Comparison of ENCODE assay signal across 29 cellular contexts in the genomic region with DNA sequence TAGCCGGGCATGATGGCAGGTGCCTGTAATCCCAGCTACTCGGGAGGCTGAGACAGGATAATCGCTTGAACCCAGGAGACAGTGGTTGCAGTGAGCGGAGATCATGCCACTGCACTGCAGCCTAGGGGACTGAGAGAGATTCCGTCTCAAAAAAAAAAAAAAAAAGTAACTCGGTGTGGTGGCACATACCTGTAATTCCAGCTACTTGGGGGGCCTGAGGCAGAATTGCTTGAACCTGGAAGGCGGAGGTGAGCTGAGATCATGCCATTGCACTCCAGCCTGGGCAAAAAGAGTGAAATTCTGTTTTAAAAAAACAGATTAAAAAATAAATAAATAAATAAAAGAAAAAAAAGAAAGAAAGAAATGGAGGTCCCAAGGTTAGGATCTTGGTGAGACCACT.
"Had no signal": no experiment of that assay in that cellular context is flagged by ENCODE, and none has a peak within 500 bp of the region (broad histone marks: within the 10 kb centered on the region; RNA-seq: fewer than 3 reads in every experiment).

No MANE protein-coding gene starts in this region.

- ATAC-seq: activated CD8-positive, alpha-beta T cell treated with anti-CD3 and anti-CD28 coated beads for 36 hours; activated naive CD8-positive, alpha-beta T cell treated with anti-CD3 and anti-CD28 coated beads, Interleukin-2, amount 50 U/mL, for 24 hours; T-helper 17 cell had no signal

- H3K4me3 Mint-ChIP-seq: activated CD4-positive, alpha-beta T cell treated with anti-CD3 and anti-CD28 coated beads, Interleukin-2, amount 10 ng/mL, durations not matched to agents 24 days and 14 days; activated CD8-positive, alpha-beta T cell treated with anti-CD3 and anti-CD28 coated beads for 36 hours; activated naive CD4-positive, alpha-beta T cell treated with anti-CD3 and anti-CD28 coated beads, Interleukin-2, amount 10 ng/mL, durations not matched to agents 7 days and 5 days; activated naive CD8-positive, alpha-beta T cell; activated naive CD8-positive, alpha-beta T cell treated with anti-CD3 and anti-CD28 coated beads, Interleukin-2, amount 50 U/mL, for 24 hours; activated T-cell treated with anti-CD3 and anti-CD28 coated beads, Interleukin-2, amount 50 U/mL, for 24 hours; T-helper 17 cell had no signal

- H3K27ac ChIP-seq: brain microvascular endothelial cell, KMS-11, SJSA1, WERI-Rb-1 had no signal

- H3K9me3 ChIP-seq: SJSA1, SK-N-SH had no signal

- H3K9me3 Mint-ChIP-seq: activated CD4-positive, alpha-beta T cell treated with anti-CD3 and anti-CD28 coated beads, Interleukin-2, amount 10 ng/mL, durations not matched to agents 24 days and 14 days; activated CD8-positive, alpha-beta T cell treated with anti-CD3 and anti-CD28 coated beads for 36 hours; activated naive CD4-positive, alpha-beta T cell treated with anti-CD3 and anti-CD28 coated beads, Interleukin-2, amount 10 ng/mL, durations not matched to agents 7 days and 5 days; activated naive CD8-positive, alpha-beta T cell treated with anti-CD3 and anti-CD28 coated beads, Interleukin-2, amount 50 U/mL, for 24 hours; activated T-cell treated with anti-CD3 and anti-CD28 coated beads, Interleukin-2, amount 50 U/mL, for 24 hours; activated T-helper 2 cell treated with anti-CD3 and anti-CD28 coated beads, Interferon-gamma antibody, Interleukin-2, Interleukin-4, amounts not matched to agents 10 μg/mL and 5 μg/mL and 100 μg/mL, durations not matched to agents 14 hours and 24 hours and 36 hours had no signal

- H3K36me3 ChIP-seq: brain microvascular endothelial cell, SJSA1, WERI-Rb-1 had no signal

- H3K27ac Mint-ChIP-seq: activated CD4-positive, alpha-beta T cell treated with anti-CD3 and anti-CD28 coated beads, Interleukin-2, amount 10 ng/mL, durations not matched to agents 24 days and 14 days; activated CD8-positive, alpha-beta T cell treated with anti-CD3 and anti-CD28 coated beads for 36 hours; activated naive CD4-positive, alpha-beta T cell treated with anti-CD3 and anti-CD28 coated beads, Interleukin-2, amount 10 ng/mL, durations not matched to agents 7 days and 5 days; activated naive CD8-positive, alpha-beta T cell; activated naive CD8-positive, alpha-beta T cell treated with anti-CD3 and anti-CD28 coated beads, Interleukin-2, amount 50 U/mL, for 24 hours; activated T-cell treated with anti-CD3 and anti-CD28 coated beads, Interleukin-2, amount 50 U/mL, for 24 hours; activated T-helper 2 cell treated with anti-CD3 and anti-CD28 coated beads, Interferon-gamma antibody, Interleukin-2, Interleukin-4, amounts not matched to agents 10 μg/mL and 5 μg/mL and 100 μg/mL, durations not matched to agents 14 hours and 24 hours and 36 hours; T-helper 17 cell had no signal

- H3K27me3 ChIP-seq: brain microvascular endothelial cell, SJSA1 had no signal

- H3K27me3 Mint-ChIP-seq: activated CD4-positive, alpha-beta T cell treated with anti-CD3 and anti-CD28 coated beads, Interleukin-2, amount 10 ng/mL, durations not matched to agents 24 days and 14 days; activated CD8-positive, alpha-beta T cell treated with anti-CD3 and anti-CD28 coated beads for 36 hours; activated naive CD8-positive, alpha-beta T cell; activated naive CD8-positive, alpha-beta T cell treated with anti-CD3 and anti-CD28 coated beads, Interleukin-2, amount 50 U/mL, for 24 hours; activated T-cell treated with anti-CD3 and anti-CD28 coated beads, Interleukin-2, amount 50 U/mL, for 24 hours; T-helper 17 cell had no signal

- H3K4me2 ChIP-seq: KMS-11, SK-N-SH had no signal

- DNase-seq: activated CD4-positive, alpha-beta T cell treated with anti-CD3 and anti-CD28 coated beads, Interleukin-2, amount 10 ng/mL, durations not matched to agents 24 days and 14 days; activated CD4-positive, alpha-beta T cell treated with anti-CD3 and anti-CD28 coated beads, Interleukin-2, amount 50 U/mL, for 4 hours; activated CD8-positive, alpha-beta T cell treated with anti-CD3 and anti-CD28 coated beads for 36 hours; activated naive CD4-positive, alpha-beta T cell treated with anti-CD3 and anti-CD28 coated beads, Interleukin-2, amount 10 ng/mL, durations not matched to agents 7 days and 5 days; activated naive CD8-positive, alpha-beta T cell treated with anti-CD3 and anti-CD28 coated beads, Interleukin-2, amount 50 U/mL, for 24 hours; activated T-cell treated with anti-CD3 and anti-CD28 coated beads, Interleukin-2, amount 50 U/mL, for 24 hours; aorta; brain microvascular endothelial cell; central memory CD4-positive, alpha-beta T cell; MM.1S; MV-4-11; NCI-H1092; NCI-H146; NCI-H187; NCI-H2029 treated with DMSO at 0.1 percent for 48 hours; NCI-H2107; NCI-H2171; NCI-H510A; NCI-H526; NCI-H748 treated with DMSO at 0.1 percent for 48 hours; NK-92 treated with Interleukin-12 subunit alpha and Interleukin-12 subunit beta, amount 100 ng/mL, for 24 hours; SHP77 treated with DMSO at 0.1 percent for 48 hours; SK-N-SH; T-helper 17 cell; WERI-Rb-1 had no signal

- H3K36me3 Mint-ChIP-seq: activated naive CD4-positive, alpha-beta T cell treated with anti-CD3 and anti-CD28 coated beads, Interleukin-2, amount 10 ng/mL, durations not matched to agents 7 days and 5 days; activated naive CD8-positive, alpha-beta T cell had no signal

- H3K9me2 ChIP-seq: SK-N-SH had no signal

- H3K4me3 ChIP-seq: SJSA1 had no signal
